In the genomic region with DNA sequence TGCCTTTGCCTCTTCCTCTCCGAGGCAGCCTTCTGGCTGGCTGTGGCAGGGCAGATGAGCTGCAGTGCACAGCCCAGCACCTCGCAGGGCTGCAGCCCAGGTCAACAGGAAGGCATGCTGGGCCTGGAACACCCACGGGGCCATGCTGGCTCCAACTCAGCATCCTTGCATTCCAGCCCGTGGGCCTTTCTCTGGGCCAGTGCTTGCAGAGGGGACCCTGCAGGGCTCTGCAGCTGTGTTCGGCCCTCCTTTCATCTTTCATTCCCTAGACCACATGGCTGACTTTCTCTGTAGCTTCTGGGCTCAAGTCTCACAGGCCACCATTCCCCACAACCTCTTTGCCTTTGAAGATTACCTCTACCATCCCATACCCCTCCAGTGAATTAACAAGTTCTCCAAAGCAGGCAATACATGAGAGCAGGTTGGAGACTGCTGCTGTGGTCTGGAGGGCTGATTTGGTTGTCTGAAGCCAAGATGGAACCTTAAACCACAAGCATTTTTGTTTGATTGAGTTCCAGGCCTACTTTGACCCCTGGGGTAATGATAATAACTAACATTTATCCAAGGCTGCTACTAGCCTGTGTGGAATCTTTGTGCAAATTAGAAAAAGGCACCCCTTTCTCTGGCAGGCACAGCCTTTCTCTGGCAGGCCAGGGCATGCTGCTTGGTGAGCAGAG, we compare ENCODE assay signal across 1 cellular context.
TF ChIP-seq lines count a peak whose summit lies in the region.

No MANE protein-coding gene starts in this region.

TF ChIP-seq in H1, 55 proteins besides CTCF, POLR2A, EP300 and RAD21:
- TF ChIP-seq TBP (IDR thresholded peaks at IDR 0.05; ENCODE audit: low read depth, low read length) = no peak
- no peak for TF ChIP-seq SRF (IDR thresholded peaks at IDR 0.05; ENCODE audit: low read depth, low read length)
- TF ChIP-seq CBX8 (IDR thresholded peaks at IDR 0.05; ENCODE audit: borderline replicate concordance, low read depth, low read length) = no peak
- no peak for TF ChIP-seq TAF1 (IDR thresholded peaks at IDR 0.05; ENCODE audit: low read depth, low read length)
- no peak for TF ChIP-seq JUND (IDR thresholded peaks at IDR 0.05; ENCODE audit: low read length)
